ENCODE assay signal across 1 cellular context in genomic region chr14:44962573-44963528, GRCh38.
A peak's percentile ranks its signal among the peaks of the same experiment; 100 is the strongest.
TF ChIP-seq lines count a peak whose summit lies in the region.

No MANE protein-coding gene starts in this region.

TF ChIP-seq in GM12878, 131 proteins besides CTCF, POLR2A, EP300 and RAD21:
- TF ChIP-seq MAX (IDR thresholded peaks at IDR 0.05; ENCODE audit: low read depth, low read length) (no peak), SRF (IDR thresholded peaks at IDR 0.05; ENCODE audit: low read depth in 2 of 2, low read length in 2 of 2) (no peak), CBX5 (IDR thresholded peaks at IDR 0.05; ENCODE audit: low read depth) (0 out of 2 replicates have a peak, but pooled peaks have one; percentile 7), ZNF687 (IDR thresholded peaks at IDR 0.05) (no peak)
TF ChIP-seq in GM12878: peak in this region for 1.
